In genomic region chr17:61483778-61484116, GRCh38 we compare ENCODE assay signal across 33 cellular contexts. TPM values are rescaled to one million over a fixed set of nuclear protein-coding genes. Genes with fewer than 3 reads are reported as not detected.
"Had no signal": no experiment of that assay in that cellular context is flagged by ENCODE, and none has a peak within 500 bp of the region (broad histone marks: within the 10 kb centered on the region; RNA-seq: fewer than 3 reads in every experiment).

No MANE protein-coding gene starts in this region.

- H3K27me3 ChIP-seq: adrenal gland, body of pancreas, breast epithelium, Peyer's patch, SJSA1 had no signal

- ATAC-seq: activated T-cell treated with anti-CD3 and anti-CD28 coated beads, Interleukin-2, amount 50 U/mL, for 4 hours; body of pancreas; K562 had no signal

- DNase-seq: activated B cell treated with CpG ODN at 0.5 μM for 24 hours; activated CD4-positive, alpha-beta memory T cell treated with anti-CD3 and anti-CD28 coated beads for 36 hours; activated CD4-positive, alpha-beta T cell treated with anti-CD3 and anti-CD28 coated beads for 4 hours; activated CD4-positive, alpha-beta T cell treated with anti-CD3 and anti-CD28 coated beads, Interleukin-2, amount 50 U/mL, for 1 hour; activated CD4-positive, CD25-positive, alpha-beta regulatory T cell treated with anti-CD3 and anti-CD28 coated beads, Interleukin-2, amount 50 U/mL, for 72 hours; activated CD8-positive, alpha-beta memory T cell treated with anti-CD3 and anti-CD28 coated beads, Interleukin-2, amount 50 U/mL, for 4 hours; activated naive CD4-positive, alpha-beta T cell; activated naive CD4-positive, alpha-beta T cell treated with anti-CD3 and anti-CD28 coated beads, Interleukin-2, amount 50 U/mL, for 16 hours; activated naive CD8-positive, alpha-beta T cell treated with anti-CD3 and anti-CD28 coated beads, Interleukin-2, amount 10 ng/mL, durations not matched to agents 7 days and 5 days; activated T-cell treated with anti-CD3 and anti-CD28 coated beads for 4 hours; activated T-cell treated with anti-CD3 and anti-CD28 coated beads, Interleukin-2, amount 50 U/mL, for 4 hours; adrenal gland; body of pancreas; NCI-H1092 treated with DMSO at 0.1 percent for 48 hours; NCI-H1417 treated with DMSO at 0.1 percent for 48 hours; NCI-H187 treated with DMSO at 0.1 percent for 48 hours; NCI-H2081; NCI-H2227 treated with DMSO at 0.1 percent for 48 hours; NCI-H510A treated with DMSO at 0.1 percent for 48 hours; NCI-H526 treated with DMSO at 0.1 percent for 48 hours; NCI-H82; RPMI8226; SHP77 treated with DMSO at 0.1 percent for 48 hours; T-helper 1 cell; T-helper 2 cell; T-helper 9 cell had no signal

- H3K27ac ChIP-seq: adrenal gland, body of pancreas, breast epithelium, Peyer's patch, SJSA1, VCaP had no signal

- H3K9me3 ChIP-seq: adrenal gland, body of pancreas, breast epithelium, Peyer's patch, SJSA1, SK-N-SH had no signal

- H3K9ac ChIP-seq: SK-N-SH had no signal

- H3K4me2 ChIP-seq: SK-N-SH had no signal

- H3K9me2 ChIP-seq: SK-N-SH had no signal

- H3K36me3 ChIP-seq: adrenal gland, breast epithelium, Peyer's patch, SJSA1 had no signal

- H3K4me3 ChIP-seq: adrenal gland, body of pancreas, breast epithelium, K562, Peyer's patch, SJSA1 had no signal

- H3K4me1 ChIP-seq: adrenal gland, breast epithelium, Peyer's patch, SJSA1 had no signal

RNA-seq across cellular contexts. Expression of gene TBX4, which starts 31.5 kb away (rescaled TPM):
- total RNA-seq: activated B cell treated with CpG ODN at 0.5 μM for 24 hours; activated CD4-positive, alpha-beta memory T cell treated with anti-CD3 and anti-CD28 coated beads for 36 hours; activated naive CD8-positive, alpha-beta T cell treated with anti-CD3 and anti-CD28 coated beads, Interleukin-2, amount 10 ng/mL, durations not matched to agents 7 days and 5 days; activated T-cell treated with anti-CD3 and anti-CD28 coated beads, Interleukin-2, amount 50 U/mL, for 4 hours; activated T-helper 1 cell treated with anti-CD3 and anti-CD28 coated beads, Interleukin-12 subunit alpha, Interleukin-12 subunit beta, Interleukin-2, Interleukin-4 antibody, amounts not matched to agents 30 ng/mL and 10 ng/mL and 1 ng/mL, durations not matched to agents 14 hours and 24 hours and 36 hours; body of pancreas; K562; Peyer's patch had no signal
